Comparison of ENCODE assay signal across 1 cellular context in genomic region chr1:93828437-93828756, GRCh38.
TF ChIP-seq lines count a peak whose summit lies in the region.

No MANE protein-coding gene starts in this region.

TF ChIP-seq in HepG2, 621 proteins besides CTCF, POLR2A, EP300 and RAD21 (continued from another document):
- TF ChIP-seq ZMAT3 (CRISPR knock-in tag; conservative IDR thresholded peaks at IDR 0.05) (0 out of 2 replicates have a peak, but pooled peaks have one; percentile 6), SMYD3 (CRISPR knock-in tag; IDR thresholded peaks at IDR 0.05) (no peak), MTF2 (CRISPR knock-in tag; IDR thresholded peaks at IDR 0.05; ENCODE audit: borderline replicate concordance) (no peak), KDM6A (CRISPR knock-in tag; IDR thresholded peaks at IDR 0.05; ENCODE audit: low read depth) (no peak), ZNF333 (CRISPR knock-in tag; IDR thresholded peaks at IDR 0.05; ENCODE audit: borderline replicate concordance) (no peak), SALL1 (CRISPR knock-in tag; IDR thresholded peaks at IDR 0.05) (no peak)
